Comparison of ENCODE assay signal across 1 cellular context in the genomic region with DNA sequence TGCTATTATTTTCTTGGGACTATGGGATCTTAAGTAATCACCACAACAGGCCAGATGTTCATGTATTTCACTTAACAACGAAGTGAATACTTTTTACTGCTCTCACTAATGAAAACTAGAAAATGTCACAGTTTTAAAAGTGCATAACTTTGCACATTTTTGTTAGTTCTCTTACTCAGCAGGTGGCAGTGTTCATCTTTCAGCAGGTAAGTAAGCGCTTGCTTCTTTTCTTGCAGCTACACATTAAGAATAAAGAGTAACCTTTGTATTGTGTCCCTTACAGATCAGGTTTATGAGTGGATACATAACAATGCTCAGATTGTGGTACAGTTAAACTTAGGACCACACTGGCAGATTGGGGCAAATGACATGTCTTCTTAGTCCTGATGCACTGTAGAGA.
TF ChIP-seq lines count a peak whose summit lies in the region.

No MANE protein-coding gene starts in this region.

TF ChIP-seq in SK-N-SH, 30 proteins besides CTCF, POLR2A, EP300 and RAD21 (continued from another document):
- TF ChIP-seq, protein P1, sequence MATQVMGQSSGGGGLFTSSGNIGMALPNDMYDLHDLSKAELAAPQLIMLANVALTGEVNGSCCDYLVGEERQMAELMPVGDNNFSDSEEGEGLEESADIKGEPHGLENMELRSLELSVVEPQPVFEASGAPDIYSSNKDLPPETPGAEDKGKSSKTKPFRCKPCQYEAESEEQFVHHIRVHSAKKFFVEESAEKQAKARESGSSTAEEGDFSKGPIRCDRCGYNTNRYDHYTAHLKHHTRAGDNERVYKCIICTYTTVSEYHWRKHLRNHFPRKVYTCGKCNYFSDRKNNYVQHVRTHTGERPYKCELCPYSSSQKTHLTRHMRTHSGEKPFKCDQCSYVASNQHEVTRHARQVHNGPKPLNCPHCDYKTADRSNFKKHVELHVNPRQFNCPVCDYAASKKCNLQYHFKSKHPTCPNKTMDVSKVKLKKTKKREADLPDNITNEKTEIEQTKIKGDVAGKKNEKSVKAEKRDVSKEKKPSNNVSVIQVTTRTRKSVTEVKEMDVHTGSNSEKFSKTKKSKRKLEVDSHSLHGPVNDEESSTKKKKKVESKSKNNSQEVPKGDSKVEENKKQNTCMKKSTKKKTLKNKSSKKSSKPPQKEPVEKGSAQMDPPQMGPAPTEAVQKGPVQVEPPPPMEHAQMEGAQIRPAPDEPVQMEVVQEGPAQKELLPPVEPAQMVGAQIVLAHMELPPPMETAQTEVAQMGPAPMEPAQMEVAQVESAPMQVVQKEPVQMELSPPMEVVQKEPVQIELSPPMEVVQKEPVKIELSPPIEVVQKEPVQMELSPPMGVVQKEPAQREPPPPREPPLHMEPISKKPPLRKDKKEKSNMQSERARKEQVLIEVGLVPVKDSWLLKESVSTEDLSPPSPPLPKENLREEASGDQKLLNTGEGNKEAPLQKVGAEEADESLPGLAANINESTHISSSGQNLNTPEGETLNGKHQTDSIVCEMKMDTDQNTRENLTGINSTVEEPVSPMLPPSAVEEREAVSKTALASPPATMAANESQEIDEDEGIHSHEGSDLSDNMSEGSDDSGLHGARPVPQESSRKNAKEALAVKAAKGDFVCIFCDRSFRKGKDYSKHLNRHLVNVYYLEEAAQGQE (IDR thresholded peaks at IDR 0.05; ENCODE audit: low read depth, low read length): no peak
- no peak for TF ChIP-seq MEF2A (IDR thresholded peaks at IDR 0.05; ENCODE audit: borderline replicate concordance, low read depth)
